Comparison of ENCODE assay signal across 8 cellular contexts in genomic region chr17:19978803-19979202, GRCh38. TPM values are rescaled to one million over a fixed set of nuclear protein-coding genes. Genes with fewer than 3 reads are reported as not detected.
DNase-seq lines count a peak whose midpoint lies in the region; ATAC-seq, FAIRE-seq and TF ChIP-seq lines count a peak whose summit lies in the region.

No MANE protein-coding gene starts in this region.

- H3K4me3 ChIP-seq in iPS-20b (ENCODE audit: low read length) (peak overlapping the region; percentile 98; the same call in 1 of the 2 replicates), tibial artery (peak overlapping the region; percentile 73 to 93), small intestine (ENCODE audit: low read depth in 1 of 2, low read length in 2 of 2) (no peak overlapping the region)

- peak overlapping the region; percentile 98; the same call in 1 of the 2 replicates for H3K9ac ChIP-seq in iPS-20b (ENCODE audit: low read depth, low read length)

- CTCF ChIA-PET in activated naive CD4-positive, alpha-beta T cell treated with anti-CD3 and anti-CD28 coated beads for 36 hours (lab: Charles Lee): interaction anchor here (1.2 kb wide), 1 partner anchor 31 kb away, joined by 3 read pairs; no protein-coding TSS in a partner anchor
- CTCF ChIA-PET in activated B cell treated with CpG ODN at 0.5 μM for 24 hours (lab: Charles Lee): no interaction called here

- peak overlapping the region; percentile 93 for H3K27ac ChIP-seq in iPS-20b (ENCODE audit: low read length)
- peak overlapping the region; percentile 92 for H3K27ac ChIP-seq in tibial artery
- H3K27ac ChIP-seq in small intestine (ENCODE audit: low read depth in 1 of 2, low read length in 1 of 2): no peak overlapping the region

- no peak for FAIRE-seq in GM12892 (lab: Jason Lieb, UNC)
- FAIRE-seq in small intestine (lab: Jason Lieb, UNC): no peak

- H3K36me3 ChIP-seq in iPS-20b (ENCODE audit: insufficient read depth, low read depth, low read length) (peaks cover 11% of the 10 kb centered on the region; the same call in 1 of the 2 replicates), tibial artery (no peaks in the 10 kb centered on the region), small intestine (ENCODE audit: control insufficient read depth in 2 of 2, insufficient read depth in 2 of 2, low read length in 2 of 2) (no peaks in the 10 kb centered on the region)

- H3K4me1 Mint-ChIP-seq in activated naive CD4-positive, alpha-beta T cell treated with anti-CD3 and anti-CD28 coated beads for 36 hours (ENCODE audit: low read depth): peaks cover 34% of the 10 kb centered on the region
- peaks cover 39% of the 10 kb centered on the region for H3K4me1 Mint-ChIP-seq in activated B cell treated with CpG ODN at 0.5 μM for 24 hours

- no peaks in the 10 kb centered on the region for H3K9me3 Mint-ChIP-seq in activated naive CD4-positive, alpha-beta T cell treated with anti-CD3 and anti-CD28 coated beads for 36 hours
- H3K9me3 Mint-ChIP-seq in activated B cell treated with CpG ODN at 0.5 μM for 24 hours: no peaks in the 10 kb centered on the region

- TF ChIP-seq CTCF in activated B cell treated with CpG ODN at 0.5 μM for 24 hours (IDR thresholded peaks at IDR 0.05): no peak
- no peak for TF ChIP-seq CTCF in tibial artery (IDR thresholded peaks at IDR 0.05)

- no peak for ATAC-seq in activated B cell treated with CpG ODN at 0.5 μM for 24 hours (ENCODE audit: low read depth)

- H3K27me3 ChIP-seq in iPS-20b (ENCODE audit: insufficient read depth, low read length) (no peaks in the 10 kb centered on the region), tibial artery (no peaks in the 10 kb centered on the region), small intestine (ENCODE audit: control insufficient read depth in 2 of 2, insufficient read depth in 2 of 2, low read length in 2 of 2) (no peaks in the 10 kb centered on the region)

- POLR2A ChIA-PET in activated B cell treated with CpG ODN at 0.5 μM for 24 hours (lab: Charles Lee): interaction anchor here (1.0 to 2.3 kb wide), 5 partner anchors 14 to 1796 kb away, joined by 3 to 17 read pairs (median 5); partner anchors contain the start of genes ALKBH5 and SPECC1

- WGBS in small intestine, 3 donors: 89 to 95% (median 91%) methylated on average over 13 of the region's 13 CpGs

- peaks cover 10% of the 10 kb centered on the region for H3K36me3 Mint-ChIP-seq in activated naive CD4-positive, alpha-beta T cell treated with anti-CD3 and anti-CD28 coated beads for 36 hours (ENCODE audit: low read depth)
- H3K36me3 Mint-ChIP-seq in activated B cell treated with CpG ODN at 0.5 μM for 24 hours (ENCODE audit: low read depth): peaks cover 14% of the 10 kb centered on the region

- H3K4me1 ChIP-seq in iPS-20b (ENCODE audit: insufficient read depth, low read length): peaks cover 4% of the 10 kb centered on the region; the same call in 1 of the 2 replicates
- H3K4me1 ChIP-seq in tibial artery: peaks cover 0 to 40% (median 21%) of the 10 kb centered on the region in 4 donors
- peaks cover 0 to 9% of the 10 kb centered on the region in 2 donors for H3K4me1 ChIP-seq in small intestine (ENCODE audit: control insufficient read depth in 2 of 2, insufficient read depth in 1 of 2, low read depth in 1 of 2, low read length in 1 of 2)

- intact Hi-C loops in activated naive CD4-positive, alpha-beta T cell treated with anti-CD3 and anti-CD28 coated beads for 36 hours (cut with micrococcal nuclease): loop anchor here (2.0 to 10.0 kb wide), 3 partner anchors 52 to 614 kb away; partner anchors contain the start of genes ALDH3A2 and B9D1
- intact Hi-C loops in activated B cell treated with CpG ODN at 0.5 μM for 24 hours (cut with micrococcal nuclease) (loop anchor here (2.0 to 10.0 kb wide), 5 partner anchors 330 to 1306 kb away; partner anchors contain the start of genes ALDH3A2, DHRS7B, MAP2K3 and USP22), tibial artery (cut with DNase I; ENCODE audit: low total_unique reads) (no loop called here)

- no peaks in the 10 kb centered on the region for H3K27me3 Mint-ChIP-seq in activated naive CD4-positive, alpha-beta T cell treated with anti-CD3 and anti-CD28 coated beads for 36 hours (ENCODE audit: low read depth)
- H3K27me3 Mint-ChIP-seq in activated B cell treated with CpG ODN at 0.5 μM for 24 hours: no peaks in the 10 kb centered on the region

- no peak for TF ChIP-seq POLR2A in GM12892 (IDR thresholded peaks at IDR 0.05; ENCODE audit: low read depth, low read length)

- H3K9me3 ChIP-seq in iPS-20b (ENCODE audit: insufficient read depth, low read depth, low read length) (peaks cover 12% of the 10 kb centered on the region; the same call in 1 of the 2 replicates), tibial artery (no peaks in the 10 kb centered on the region), small intestine (ENCODE audit: control insufficient read depth, low read depth) (no peaks in the 10 kb centered on the region)

- peak overlapping the region; percentile 93 for H3K4me3 Mint-ChIP-seq in activated naive CD4-positive, alpha-beta T cell treated with anti-CD3 and anti-CD28 coated beads for 36 hours
- H3K4me3 Mint-ChIP-seq in activated B cell treated with CpG ODN at 0.5 μM for 24 hours: peak overlapping the region; percentile 99

- DNase-seq in activated naive CD4-positive, alpha-beta T cell treated with anti-CD3 and anti-CD28 coated beads for 36 hours: no peak
- DNase-seq in activated naive CD4-positive, alpha-beta T cell treated with Interleukin-2 at 50 U/mL for 16 hours: no peak
- DNase-seq in activated B cell treated with CpG ODN at 0.5 μM for 24 hours (no peak), tibial artery (no peak), GM12892 (ENCODE audit: insufficient read length) (no peak), small intestine (no peak), anterior cingulate cortex (lab: John Stamatoyannopoulos, UW) (no peak)

- peak overlapping the region; percentile 96 for H3K27ac Mint-ChIP-seq in activated naive CD4-positive, alpha-beta T cell treated with anti-CD3 and anti-CD28 coated beads for 36 hours
- peak overlapping the region; percentile 99 for H3K27ac Mint-ChIP-seq in activated B cell treated with CpG ODN at 0.5 μM for 24 hours

RNA-seq across cellular contexts. Expression of gene AKAP10, which starts 1.2 kb away (rescaled TPM):
- 10 to 100 TPM; 30.3 to 30.4 TPM for total RNA-seq in activated naive CD4-positive, alpha-beta T cell treated with anti-CD3 and anti-CD28 coated beads for 36 hours
- total RNA-seq in activated B cell treated with CpG ODN at 0.5 μM for 24 hours: 38.7 and 51.5 TPM in 2 replicates
- 15.1 TPM for polyA plus RNA-seq in GM12892 (2012; ENCODE audit: missing spikeins)
- polyA plus RNA-seq in small intestine: 1 to 10 TPM; 5.4 to 7.5 (median 6.9) TPM

RNA-seq across cellular contexts. Expression of gene SPECC1, which starts 30.4 kb away (rescaled TPM):
- 10 to 100 TPM; 13.7 to 17.4 TPM for total RNA-seq in activated naive CD4-positive, alpha-beta T cell treated with anti-CD3 and anti-CD28 coated beads for 36 hours
- 7.5 and 11.5 TPM in 2 replicates for total RNA-seq in activated B cell treated with CpG ODN at 0.5 μM for 24 hours
- 19.4 TPM for polyA plus RNA-seq in GM12892 (2012; ENCODE audit: missing spikeins)
- 10 to 100 TPM; 13.7 to 38.9 (median 31.1) TPM for polyA plus RNA-seq in small intestine

Comparison
In these comparisons a context has a peak if more than half of its experiments do, and no peak if none do; other contexts are left out.
1. H3K27ac ChIP-seq: peak in iPS-20b (single experiment) and tibial artery (2 of 2); none in small intestine (0 of 2).
2. H3K4me3 ChIP-seq: peak in iPS-20b (single experiment) and tibial artery (2 of 2); none in small intestine (0 of 2).